ENCODE assay signal across 8 cellular contexts in the genomic region with DNA sequence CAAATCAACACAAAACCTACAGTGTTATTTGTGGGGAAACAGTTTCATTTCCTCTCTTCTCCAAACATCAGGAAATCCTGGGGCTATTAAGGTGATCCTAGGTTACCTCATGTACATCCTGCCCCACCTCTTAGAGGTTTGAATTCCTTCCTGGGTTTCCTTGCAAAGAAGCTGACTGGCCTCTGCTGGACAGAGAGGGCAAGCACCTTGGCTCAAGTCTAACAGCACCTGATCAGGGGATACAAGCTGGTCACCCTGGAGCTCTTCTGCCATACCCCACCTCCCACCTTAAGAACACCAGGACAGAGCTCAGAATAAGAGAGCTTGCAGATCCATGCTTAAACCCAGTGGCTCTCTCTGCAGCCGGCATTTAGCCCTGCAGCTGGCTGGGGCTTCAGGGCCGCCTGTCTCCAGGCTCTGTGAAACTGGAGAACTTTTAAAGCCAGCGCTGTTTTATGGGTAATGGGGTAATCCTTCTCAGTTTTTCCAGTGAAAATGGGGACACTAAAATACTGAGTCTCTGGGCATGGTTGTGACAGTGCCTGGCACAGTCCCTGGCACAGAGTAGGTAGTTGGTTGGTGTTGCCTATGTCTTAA.
A peak's percentile ranks its signal among the peaks of the same experiment; 100 is the strongest.
DNase-seq lines count a peak whose midpoint lies in the region; ATAC-seq, FAIRE-seq and TF ChIP-seq lines count a peak whose summit lies in the region.

No MANE protein-coding gene starts in this region.

- TF ChIP-seq EP300 in SK-N-SH (IDR thresholded peaks at IDR 0.05; ENCODE audit: borderline replicate concordance in 1 of 2, low read depth in 1 of 2, low read length in 1 of 2) = no peak

- peak overlapping the region; percentile 74 for H3K4me2 ChIP-seq in SK-N-SH

- H3K27ac ChIP-seq in 22Rv1 (no peak overlapping the region), SK-N-SH (ENCODE audit: low read depth in 2 of 2, low read length in 1 of 2) (peak overlapping the region in 1 of 2 experiments; percentile 87; a peak in 2 of 4 replicates), dorsolateral prefrontal cortex (no peak overlapping the region)

- WGBS in SK-N-SH (ENCODE audit: low lambda C conversion rate) = 54% methylated on average over 2 of the region's 3 CpGs

- DNase-seq in H54 (ENCODE audit: insufficient read length, low spot score) (peak; percentile 39), SK-N-SH (peak; percentile 66), left ventricle myocardium superior (no peak), dorsolateral prefrontal cortex (no peak)
- DNase-seq in stimulated activated naive B cell treated with anti-CD40 and anti-IgM and Interleukin-4, amounts not matched to agents 10 μg/mL and 1 μg/mL and 100 μg/mL, for 72 hours = no peak

- no peaks in the 10 kb centered on the region for H3K9me2 ChIP-seq in SK-N-SH

- TF ChIP-seq CTCF in 22Rv1 (IDR thresholded peaks at IDR 0.05) = peak; percentile 34
- TF ChIP-seq CTCF in SK-N-SH (IDR thresholded peaks at IDR 0.05) = peak; percentile 58
- peak in 21 of 56 donors; percentile 9 to 38 (median 25) for TF ChIP-seq CTCF in dorsolateral prefrontal cortex (IDR thresholded peaks at IDR 0.05 in 54 of 56, conservative IDR thresholded peaks at IDR 0.05 in 2 of 56; ENCODE audit: low read depth in 1 of 56, partially characterized antibody in 56 of 56)

- FAIRE-seq in H54 (lab: Jason Lieb, UNC) = no peak

- no peak overlapping the region for H3K9ac ChIP-seq in SK-N-SH

- intact Hi-C loops in left ventricle myocardium superior (cut with micrococcal nuclease) (no loop called here), dorsolateral prefrontal cortex (cut with DNase I) (loop anchor here in 1 of 2 donors (5.0 kb wide), 1 partner anchor 314 kb away; no protein-coding TSS in a partner anchor)

- no peak overlapping the region for H3K27ac Mint-ChIP-seq in stimulated activated naive B cell treated with anti-CD40 and anti-IgM and Interleukin-4, amounts not matched to agents 10 μg/mL and 1 μg/mL and 100 μg/mL, for 72 hours

- H3K27me3 Mint-ChIP-seq in stimulated activated naive B cell treated with anti-CD40 and anti-IgM and Interleukin-4, amounts not matched to agents 10 μg/mL and 1 μg/mL and 100 μg/mL, for 72 hours = peaks cover 30 to 52% of the 10 kb centered on the region in 2 donors

- peaks cover 2 to 8% of the 10 kb centered on the region in 2 donors for H3K4me1 Mint-ChIP-seq in stimulated activated naive B cell treated with anti-CD40 and anti-IgM and Interleukin-4, amounts not matched to agents 10 μg/mL and 1 μg/mL and 100 μg/mL, for 72 hours

- no peaks in the 10 kb centered on the region for H3K36me3 ChIP-seq in SK-N-SH (replicated peaks in 1 of 2; ENCODE audit: control insufficient read depth in 1 of 2, insufficient read depth in 2 of 2, low read length in 1 of 2)

- no peaks in the 10 kb centered on the region for H3K9me3 ChIP-seq in SK-N-SH

- no peaks in the 10 kb centered on the region for H3F3A ChIP-seq in SK-N-SH (replicated peaks; ENCODE audit: insufficient read depth)

- H3K79me2 ChIP-seq in SK-N-SH (ENCODE audit: insufficient read depth) = no peaks in the 10 kb centered on the region

- peaks cover 10 to 46% of the 10 kb centered on the region in 2 experiments; a peak in 3 of 4 replicates for H3K4me1 ChIP-seq in SK-N-SH (ENCODE audit: control insufficient read depth in 1 of 2, insufficient read depth in 2 of 2, low read depth in 1 of 2, low read length in 1 of 2)

- no peaks in the 10 kb centered on the region for H3K27me3 ChIP-seq in SK-N-SH (ENCODE audit: insufficient read depth)
- no peaks in the 10 kb centered on the region for H3K27me3 ChIP-seq in dorsolateral prefrontal cortex

- H4K20me1 ChIP-seq in SK-N-SH (ENCODE audit: insufficient read depth) = no peaks in the 10 kb centered on the region

- H3K9me3 Mint-ChIP-seq in stimulated activated naive B cell treated with anti-CD40 and anti-IgM and Interleukin-4, amounts not matched to agents 10 μg/mL and 1 μg/mL and 100 μg/mL, for 72 hours = no peaks in the 10 kb centered on the region

- POLR2A ChIA-PET in SK-N-SH (lab: Yijun Ruan, JAX) = interaction anchor here (0.7 to 3.2 kb wide), 10 partner anchors 17 to 316 kb away, joined by 3 to 15 read pairs (median 4); no protein-coding TSS in a partner anchor

- H3K4me3 ChIP-seq in SK-N-SH (ENCODE audit: low read depth in 2 of 2, low read length in 1 of 2) = peak overlapping the region; percentile 58 to 68; a peak in 3 of 4 replicates
- peak overlapping the region in 21 of 59 donors; percentile 30 to 67 (median 52) for H3K4me3 ChIP-seq in dorsolateral prefrontal cortex

- peak; percentile 70 for ATAC-seq in left ventricle myocardium superior
- ATAC-seq in stimulated activated naive B cell treated with anti-CD40 and anti-IgM and Interleukin-4, amounts not matched to agents 10 μg/mL and 1 μg/mL and 100 μg/mL, for 72 hours (replicated peaks) = peak; percentile 23 to 38
- no peak for ATAC-seq in GM21447 (IDR thresholded peaks at IDR 0.05; ENCODE audit: unreplicated experiment)
- no peak for ATAC-seq in HG03565 (IDR thresholded peaks at IDR 0.05; ENCODE audit: unreplicated experiment)

- 0 out of 2 replicates have a peak overlapping the region, but pooled peaks have one; percentile 9 for H2AFZ ChIP-seq in SK-N-SH (ENCODE audit: low read depth)

- H3K36me3 Mint-ChIP-seq in stimulated activated naive B cell treated with anti-CD40 and anti-IgM and Interleukin-4, amounts not matched to agents 10 μg/mL and 1 μg/mL and 100 μg/mL, for 72 hours = no peaks in the 10 kb centered on the region

- CTCF ChIA-PET in SK-N-SH (lab: Yijun Ruan, JAX) = interaction anchor here (0.5 to 6.9 kb wide), 42 partner anchors 9 to 1825 kb away, joined by 3 to 103 read pairs (median 4); a partner anchor contains a TSS

- no peak for TF ChIP-seq POLR2A in H54 (IDR thresholded peaks at IDR 0.05; ENCODE audit: low read depth, low read length)

- H3K4me3 Mint-ChIP-seq in stimulated activated naive B cell treated with anti-CD40 and anti-IgM and Interleukin-4, amounts not matched to agents 10 μg/mL and 1 μg/mL and 100 μg/mL, for 72 hours = no peak overlapping the region

- TF ChIP-seq RAD21 in SK-N-SH (IDR thresholded peaks at IDR 0.05; ENCODE audit: low read length) = peak; percentile 81

TF ChIP-seq in SK-N-SH, 30 proteins besides CTCF, POLR2A, EP300 and RAD21:
- TF ChIP-seq, protein P1, sequence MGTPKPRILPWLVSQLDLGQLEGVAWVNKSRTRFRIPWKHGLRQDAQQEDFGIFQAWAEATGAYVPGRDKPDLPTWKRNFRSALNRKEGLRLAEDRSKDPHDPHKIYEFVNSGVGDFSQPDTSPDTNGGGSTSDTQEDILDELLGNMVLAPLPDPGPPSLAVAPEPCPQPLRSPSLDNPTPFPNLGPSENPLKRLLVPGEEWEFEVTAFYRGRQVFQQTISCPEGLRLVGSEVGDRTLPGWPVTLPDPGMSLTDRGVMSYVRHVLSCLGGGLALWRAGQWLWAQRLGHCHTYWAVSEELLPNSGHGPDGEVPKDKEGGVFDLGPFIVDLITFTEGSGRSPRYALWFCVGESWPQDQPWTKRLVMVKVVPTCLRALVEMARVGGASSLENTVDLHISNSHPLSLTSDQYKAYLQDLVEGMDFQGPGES (IDR thresholded peaks at IDR 0.05; ENCODE audit: low read depth, low read length) = no peak
- TF ChIP-seq SMC3 (IDR thresholded peaks at IDR 0.05; ENCODE audit: low read depth, low read length) = peak; percentile 64
- TF ChIP-seq, protein P2, sequence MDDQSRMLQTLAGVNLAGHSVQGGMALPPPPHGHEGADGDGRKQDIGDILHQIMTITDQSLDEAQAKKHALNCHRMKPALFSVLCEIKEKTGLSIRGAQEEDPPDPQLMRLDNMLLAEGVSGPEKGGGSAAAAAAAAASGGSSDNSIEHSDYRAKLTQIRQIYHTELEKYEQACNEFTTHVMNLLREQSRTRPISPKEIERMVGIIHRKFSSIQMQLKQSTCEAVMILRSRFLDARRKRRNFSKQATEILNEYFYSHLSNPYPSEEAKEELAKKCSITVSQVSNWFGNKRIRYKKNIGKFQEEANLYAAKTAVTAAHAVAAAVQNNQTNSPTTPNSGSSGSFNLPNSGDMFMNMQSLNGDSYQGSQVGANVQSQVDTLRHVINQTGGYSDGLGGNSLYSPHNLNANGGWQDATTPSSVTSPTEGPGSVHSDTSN (IDR thresholded peaks at IDR 0.05) = no peak
TF ChIP-seq in SK-N-SH: peak in this region for 1.

Comparison
In these comparisons a context has a peak if more than half of its experiments do, and no peak if none do; other contexts are left out.
1. DNase-seq: peak in H54 (single experiment) and SK-N-SH (single experiment); none in left ventricle myocardium superior (single experiment), stimulated activated naive B cell treated with anti-CD40 and anti-IgM and Interleukin-4, amounts not matched to agents 10 μg/mL and 1 μg/mL and 100 μg/mL, for 72 hours (single experiment) and dorsolateral prefrontal cortex (0 of 10).
2. ATAC-seq: peak in left ventricle myocardium superior (single experiment) and stimulated activated naive B cell treated with anti-CD40 and anti-IgM and Interleukin-4, amounts not matched to agents 10 μg/mL and 1 μg/mL and 100 μg/mL, for 72 hours (2 of 2); none in GM21447 (single experiment) and HG03565 (single experiment).